ENCODE assay signal across 34 cellular contexts in genomic region chr7:132842478-132842877, GRCh38.
DNase-seq lines count a peak whose midpoint lies in the region; ATAC-seq, FAIRE-seq and TF ChIP-seq lines count a peak whose summit lies in the region.
"Had no signal": no experiment of that assay in that cellular context is flagged by ENCODE, and none has a peak within 500 bp of the region (broad histone marks: within the 10 kb centered on the region; RNA-seq: fewer than 3 reads in every experiment).

No MANE protein-coding gene starts in this region.

- no peak overlapping the region for H2AK5ac ChIP-seq in H9 (ENCODE audit: insufficient read length, low read length)

- no peaks in the 10 kb centered on the region for H3K23me2 ChIP-seq in H9 (ENCODE audit: insufficient read length, low read depth, low read length, poor library complexity, severe bottlenecking)

- TF ChIP-seq CTCF in K562 (IDR thresholded peaks at IDR 0.05 in 2 of 3, conservative IDR thresholded peaks at IDR 0.05 in 1 of 3; ENCODE audit: insufficient read depth in 2 of 3, low read depth in 1 of 3, low read length in 3 of 3) (no peak), body of pancreas (IDR thresholded peaks at IDR 0.05) (no peak), pancreas (IDR thresholded peaks at IDR 0.05) (no peak), H9 (conservative IDR thresholded peaks at IDR 0.05) (no peak), omental fat pad (IDR thresholded peaks at IDR 0.05) (no peak)

- H3K56ac ChIP-seq in H9 (ENCODE audit: insufficient read length, low read depth, low read length), result no peak overlapping the region

- CTCF ChIA-PET in K562 (lab: Yijun Ruan, JAX; ENCODE audit: low intra/inter-chr PET ratio), result no interaction called here

- H2BK12ac ChIP-seq in H9 (ENCODE audit: insufficient read length, low read depth, low read length), result no peak overlapping the region

- H3K9me1 ChIP-seq in K562 (ENCODE audit: control insufficient read depth, insufficient read depth, low read length), result no peaks in the 10 kb centered on the region

- no peak for DNase-seq in K562 (ENCODE audit: extremely low read depth in 1 of 4, low spot score in 3 of 4)
- DNase-seq in body of pancreas, result peak; percentile 15 to 69 (median 25)
- peak in 2 of 6 donors; percentile 24 to 46 for DNase-seq in pancreas
- no peak for DNase-seq in H9
- DNase-seq in omental fat pad (ENCODE audit: low spot score), result no peak
- DNase-seq: 8988T; ACHN; AML-193; BE2C; C1 segment of cervical spinal cord; Caco-2; Calu3; CD4-positive, alpha-beta memory T cell; CD4-positive, alpha-beta T cell; CD4-positive, CD25-positive, alpha-beta regulatory T cell; CD8-positive, alpha-beta memory T cell; CD8-positive, alpha-beta T cell; COR-L47; DMS 273 treated with DMSO at 0.1 percent for 48 hours; DMS153; DMS53; DMS79; DMS79 treated with DMSO at 0.1 percent for 48 hours; DND-41; EL had no signal

- ATAC-seq in K562, result no peak
- ATAC-seq in body of pancreas, result peak; percentile 56
- ATAC-seq in pancreas, result peak; percentile 46 to 93 (median 66)
- ATAC-seq in HG02885 (IDR thresholded peaks at IDR 0.05; ENCODE audit: poor library complexity, unreplicated experiment), result no peak
- no peak for ATAC-seq in omental fat pad (ENCODE audit: low FRiP score)
- ATAC-seq: A549; CD8-positive, alpha-beta T cell had no signal

- no peak overlapping the region for H4K91ac ChIP-seq in H9 (ENCODE audit: insufficient read length, low read depth, low read length)

- H3K79me2 ChIP-seq in K562 (ENCODE audit: control insufficient read depth, insufficient read depth, low read length) (no peaks in the 10 kb centered on the region), H9 (ENCODE audit: insufficient read depth, low read length) (no peaks in the 10 kb centered on the region)

- H4K5ac ChIP-seq in H9 (ENCODE audit: insufficient read length, low read depth, low read length), result no peak overlapping the region

- POLR2A ChIA-PET in K562 (lab: Yijun Ruan, JAX), result interaction anchor here (1.2 kb wide), 1 partner anchor 10 kb away, joined by 3 read pairs; no protein-coding TSS in a partner anchor

- peaks cover 4 to 14% of the 10 kb centered on the region in 2 experiments for H3K4me1 Mint-ChIP-seq in H9
- H3K4me1 Mint-ChIP-seq: B cell had no signal

- in situ Hi-C loops in K562 (cut with MboI), result no loop called here

- H3K4me2 ChIP-seq in K562 (ENCODE audit: insufficient read depth, low read length) (no peak overlapping the region), H9 (ENCODE audit: insufficient read depth, insufficient read length, low read length) (no peak overlapping the region)
- H3K4me2 ChIP-seq: A549; BLaER1; BLaER1 treated with 17β-estradiol and CSF1 and Interleukin-3, amounts not matched to agents 10 nM and 100 nM had no signal

- no peak overlapping the region for H3K4me3 ChIP-seq in K562
- H3K4me3 ChIP-seq in body of pancreas, result no peak overlapping the region
- no peak overlapping the region for H3K4me3 ChIP-seq in pancreas
- H3K4me3 ChIP-seq: A549; BLaER1; BLaER1 treated with 17β-estradiol and CSF1 and Interleukin-3, amounts not matched to agents 10 nM and 100 nM had no signal

- H3K4me3 Mint-ChIP-seq in H9, result no peak overlapping the region
- H3K4me3 Mint-ChIP-seq: B cell; CD14-positive monocyte; CD4-positive, alpha-beta memory T cell; CD4-positive, alpha-beta T cell; CD4-positive, CD25-positive, alpha-beta regulatory T cell; CD8-positive, alpha-beta memory T cell; CD8-positive, alpha-beta T cell had no signal

- no peak overlapping the region for H3K14ac ChIP-seq in H9 (ENCODE audit: insufficient read depth, low read length)

- no peak overlapping the region for H2BK120ac ChIP-seq in H9 (ENCODE audit: low read depth, low read length, poor library complexity, severe bottlenecking)

- no peak overlapping the region for H4K8ac ChIP-seq in H9 (replicated peaks; ENCODE audit: insufficient read length, low read depth, low read length)

- no peak overlapping the region for H2BK20ac ChIP-seq in H9 (ENCODE audit: low read depth, low read length, poor library complexity, severe bottlenecking)

- TF ChIP-seq POLR2A in K562 (conservative IDR thresholded peaks at IDR 0.05) (no peak), body of pancreas (IDR thresholded peaks at IDR 0.05) (no peak)

- no peak overlapping the region for H3K18ac ChIP-seq in H9 (ENCODE audit: insufficient read length, low read depth, low read length)

- H3K4ac ChIP-seq in H9 (ENCODE audit: low read depth, low read length), result no peak overlapping the region

- no peaks in the 10 kb centered on the region for H3K9me3 Mint-ChIP-seq in H9
- H3K9me3 Mint-ChIP-seq: CD4-positive, alpha-beta T cell; CD4-positive, CD25-positive, alpha-beta regulatory T cell; CD8-positive, alpha-beta memory T cell; CD8-positive, alpha-beta T cell had no signal

- TF ChIP-seq RAD21 in K562 (CRISPR knock-in tag; conservative IDR thresholded peaks at IDR 0.05 in 1 of 2, IDR thresholded peaks at IDR 0.05 in 1 of 2), result no peak

- H3K27me3 ChIP-seq in K562 (ENCODE audit: control insufficient read depth in 2 of 2, insufficient read depth in 2 of 2, low read length in 2 of 2) (no peaks in the 10 kb centered on the region), body of pancreas (no peaks in the 10 kb centered on the region), pancreas (no peaks in the 10 kb centered on the region), H9 (ENCODE audit: insufficient read depth, low read length) (no peaks in the 10 kb centered on the region)
- H3K27me3 ChIP-seq: BE2C; BLaER1; BLaER1 treated with 17β-estradiol and CSF1 and Interleukin-3, amounts not matched to agents 10 nM and 100 nM had no signal

- no peak overlapping the region for H3K9ac ChIP-seq in K562 (ENCODE audit: insufficient read depth in 1 of 2, low read depth in 2 of 2, low read length in 2 of 2)
- H3K9ac ChIP-seq in H9 (ENCODE audit: extremely low read depth, insufficient read length, low read length), result no peak overlapping the region
- H3K9ac ChIP-seq: BLaER1; BLaER1 treated with 17β-estradiol and CSF1 and Interleukin-3, amounts not matched to agents 10 nM and 100 nM had no signal

- no peak overlapping the region for H3K27ac ChIP-seq in K562 (ENCODE audit: extremely low read depth, low read depth, low read length)
- peak overlapping the region in 2 of 4 donors; percentile 13 to 28 for H3K27ac ChIP-seq in body of pancreas
- peak overlapping the region in 1 of 4 donors; percentile 22 for H3K27ac ChIP-seq in pancreas
- no peak overlapping the region for H3K27ac ChIP-seq in H9 (ENCODE audit: insufficient read length, low read depth, low read length)
- H3K27ac ChIP-seq: 22Rv1; A549; BLaER1; BLaER1 treated with 17β-estradiol and CSF1 and Interleukin-3, amounts not matched to agents 10 nM and 100 nM; C4-2B had no signal

- H4K20me1 ChIP-seq in K562 (replicated peaks; ENCODE audit: control insufficient read depth, insufficient read depth, low read length) (0 out of 2 replicates have a peak, but pooled peaks cover under 1% of the 10 kb centered on the region), H9 (ENCODE audit: control insufficient read depth, insufficient read depth, insufficient read length) (no peaks in the 10 kb centered on the region)
- H4K20me1 ChIP-seq: BLaER1 had no signal

- no TSS peak for BruUV-seq in K562 (replicated peaks; lab: Mats Ljungman, UMichigan)

- no peak overlapping the region for H3T11ph ChIP-seq in H9 (ENCODE audit: low read length)

- no peak overlapping the region for H2BK5ac ChIP-seq in H9 (ENCODE audit: insufficient read length, low read length)

- H2AFZ ChIP-seq in K562 (ENCODE audit: low read depth, low read length), result no peak overlapping the region
- H2AFZ ChIP-seq in H9 (ENCODE audit: low read length), result no peak overlapping the region

- 0 out of 3 replicates have a peak, but pooled peaks cover 8% of the 10 kb centered on the region for H3K36me3 ChIP-seq in K562 (ENCODE audit: control insufficient read depth, insufficient read depth, low read length)
- H3K36me3 ChIP-seq in body of pancreas (replicated peaks in 1 of 2; ENCODE audit: insufficient read depth in 1 of 2, low read depth in 2 of 2), result no peaks in the 10 kb centered on the region
- H3K36me3 ChIP-seq in pancreas, result no peaks in the 10 kb centered on the region
- H3K36me3 ChIP-seq: BE2C had no signal

- H3K4me1 ChIP-seq in K562 (replicated peaks in 1 of 2; ENCODE audit: control insufficient read depth in 2 of 2, insufficient read depth in 2 of 2, low read length in 2 of 2), result no peaks in the 10 kb centered on the region
- H3K4me1 ChIP-seq in body of pancreas, result peaks cover 16% of the 10 kb centered on the region
- no peaks in the 10 kb centered on the region for H3K4me1 ChIP-seq in pancreas
- H3K4me1 ChIP-seq in H9 (ENCODE audit: insufficient read depth, low read length), result peaks cover 2% of the 10 kb centered on the region; the same call in 1 of the 2 replicates
- H3K4me1 ChIP-seq: A549, BLaER1 had no signal

- TF ChIP-seq EP300 in K562 (IDR thresholded peaks at IDR 0.05; ENCODE audit: low read length), result no peak

- no peak overlapping the region for H2BK15ac ChIP-seq in H9 (ENCODE audit: low read depth, low read length)

- intact Hi-C loops in K562 (cut with micrococcal nuclease) (no loop called here), body of pancreas (cut with DNase I) (no loop called here), pancreas (cut with DNase I) (no loop called here)

- 79% methylated on average over 4 of the region's 4 CpGs for WGBS in K562 (ENCODE audit: insufficient coverage, low coverage, missing lambda C conversion rate)
- WGBS in body of pancreas, 2 donors, result 42 to 43% methylated on average over 4 of the region's 4 CpGs
- WGBS in pancreas, 2 donors, result 41% methylated on average over 4 of the region's 4 CpGs
- WGBS in H9 (ENCODE audit: extremely low coverage, insufficient read length, low lambda C conversion rate), result no CpG with 5 or more reads among the region's 4 CpGs

- H3K27me3 Mint-ChIP-seq in H9 (ENCODE audit: low read depth), result no peaks in the 10 kb centered on the region
- H3K27me3 Mint-ChIP-seq: B cell; CD4-positive, alpha-beta memory T cell; CD4-positive, alpha-beta T cell; CD4-positive, CD25-positive, alpha-beta regulatory T cell; CD8-positive, alpha-beta memory T cell had no signal

- H3K23ac ChIP-seq in H9 (ENCODE audit: insufficient read length, low read depth, low read length), result no peak overlapping the region

- FAIRE-seq in K562 (lab: Jason Lieb, UNC) (no peak), pancreas (lab: Jason Lieb, UNC) (no peak)
- FAIRE-seq: A549, D721Med had no signal

- H3K9me3 ChIP-seq in K562 (replicated peaks; ENCODE audit: control insufficient read depth, insufficient read depth, low read depth, low read length), result no peaks in the 10 kb centered on the region
- no peaks in the 10 kb centered on the region for H3K9me3 ChIP-seq in body of pancreas
- H3K9me3 ChIP-seq in pancreas, result no peaks in the 10 kb centered on the region
- H3K9me3 ChIP-seq in H9 (ENCODE audit: control insufficient read depth, low read depth, low read length), result no peaks in the 10 kb centered on the region
- H3K9me3 ChIP-seq: A549, BE2C, BLaER1, Caco-2 had no signal

- no peak overlapping the region for H3K27ac Mint-ChIP-seq in H9
- H3K27ac Mint-ChIP-seq: B cell; CD4-positive, alpha-beta memory T cell; CD4-positive, alpha-beta T cell; CD4-positive, CD25-positive, alpha-beta regulatory T cell; CD8-positive, alpha-beta memory T cell; CD8-positive, alpha-beta T cell had no signal

- H3K36me3 Mint-ChIP-seq in H9 (ENCODE audit: insufficient read depth in 1 of 3, low read depth in 3 of 3), result no peaks in the 10 kb centered on the region; a peak in 1 of 7 replicates

- peaks cover 2% of the 10 kb centered on the region for H3K79me1 ChIP-seq in H9 (ENCODE audit: insufficient read depth, low read depth, low read length, poor library complexity, severe bottlenecking)

Comparison
In these comparisons a context has a peak if more than half of its experiments do, and no peak if none do; other contexts are left out.
1. ATAC-seq: peak in body of pancreas (single experiment) and pancreas (4 of 4); none in K562 (single experiment), HG02885 (single experiment) and omental fat pad (single experiment).
2. DNase-seq: peak in body of pancreas (4 of 4); none in K562 (0 of 4), H9 (single experiment) and omental fat pad (single experiment).